ENCODE assay signal across 9 cellular contexts in genomic region chr10:102009801-102010425, GRCh38. TPM values are rescaled to one million over a fixed set of nuclear protein-coding genes. Genes with fewer than 3 reads are reported as not detected.
DNase-seq lines count a peak whose midpoint lies in the region; ATAC-seq and TF ChIP-seq lines count a peak whose summit lies in the region.
"Had no signal": no experiment of that assay in that cellular context is flagged by ENCODE, and none has a peak within 500 bp of the region (broad histone marks: within the 10 kb centered on the region; RNA-seq: fewer than 3 reads in every experiment).

No MANE protein-coding gene starts in this region.

- H3K36me3 ChIP-seq in fibroblast of lung (ENCODE audit: control insufficient read depth, insufficient read depth, low read length): peaks cover 1% of the 10 kb centered on the region

- H3K27me3 Mint-ChIP-seq in natural killer cell treated with Interleukin-12 subunit alpha and Interleukin-12 subunit beta and Interleukin-15 and Interleukin-18, amount 100 ng/mL, for 72 hours: no peaks in the 10 kb centered on the region

- peak; percentile 29 to 43 for DNase-seq in NCI-H2081 (lab: John Stamatoyannopoulos, UW)
- DNase-seq in NCI-H2081 treated with DMSO at 0.1 percent for 48 hours (lab: John Stamatoyannopoulos, UW): no peak
- DNase-seq in NCI-H460 (ENCODE audit: extremely low read depth, low read depth): peak; percentile 88
- peak; percentile 14 to 24 for DNase-seq in activated CD4-positive, alpha-beta T cell treated with anti-CD3 and anti-CD28 coated beads, Interleukin-2, amount 50 U/mL, for 48 hours
- peak; percentile 90 to 94 for DNase-seq in fibroblast of lung (ENCODE audit: low read depth in 2 of 2)
- peak; percentile 76 for DNase-seq in natural killer cell treated with Interleukin-12 subunit alpha and Interleukin-12 subunit beta and Interleukin-15 and Interleukin-18, amount 100 ng/mL, for 72 hours (ENCODE audit: low spot score)

- no peaks in the 10 kb centered on the region for H3K9me3 Mint-ChIP-seq in natural killer cell treated with Interleukin-12 subunit alpha and Interleukin-12 subunit beta and Interleukin-15 and Interleukin-18, amount 100 ng/mL, for 72 hours

- no peak overlapping the region for H3K9ac ChIP-seq in fibroblast of lung (ENCODE audit: insufficient read depth, low read length)
- H3K9ac ChIP-seq: BLaER1 had no signal

- no peaks in the 10 kb centered on the region for H3K27me3 ChIP-seq in fibroblast of lung (ENCODE audit: control insufficient read depth, insufficient read depth, low read length)
- H3K27me3 ChIP-seq: BLaER1 had no signal

- ATAC-seq in HG02981 (IDR thresholded peaks at IDR 0.05; ENCODE audit: unreplicated experiment): peak; percentile 56
- peak; percentile 75 to 78 for ATAC-seq in natural killer cell treated with Interleukin-12 subunit alpha and Interleukin-12 subunit beta and Interleukin-15 and Interleukin-18, amount 100 ng/mL, for 72 hours
- no peak for ATAC-seq in GM21529 (IDR thresholded peaks at IDR 0.05; ENCODE audit: unreplicated experiment)

- H3K27ac Mint-ChIP-seq in natural killer cell treated with Interleukin-12 subunit alpha and Interleukin-12 subunit beta and Interleukin-15 and Interleukin-18, amount 100 ng/mL, for 72 hours: no peak overlapping the region

- H3K79me2 ChIP-seq in fibroblast of lung (ENCODE audit: control insufficient read depth, insufficient read depth, low read length): no peaks in the 10 kb centered on the region

- TF ChIP-seq CTCF in fibroblast of lung (conservative IDR thresholded peaks at IDR 0.05 in 1 of 2, IDR thresholded peaks at IDR 0.05 in 1 of 2; ENCODE audit: low read depth in 1 of 2, low read length in 2 of 2): peak; percentile 100

- H3K4me1 Mint-ChIP-seq in natural killer cell treated with Interleukin-12 subunit alpha and Interleukin-12 subunit beta and Interleukin-15 and Interleukin-18, amount 100 ng/mL, for 72 hours (ENCODE audit: low read depth in 2 of 2): no peaks in the 10 kb centered on the region

- H2AFZ ChIP-seq in fibroblast of lung (ENCODE audit: low read length): no peak overlapping the region

- no peaks in the 10 kb centered on the region for H3K9me3 ChIP-seq in fibroblast of lung (ENCODE audit: control insufficient read depth, insufficient read depth, low read depth, low read length)
- H3K9me3 ChIP-seq: BLaER1 had no signal

- peak overlapping the region; percentile 30 for H3K4me2 ChIP-seq in fibroblast of lung (ENCODE audit: extremely low read depth, insufficient read depth, low read length)
- H3K4me2 ChIP-seq: BLaER1 had no signal

- H3K4me3 ChIP-seq in fibroblast of lung (replicated peaks in 1 of 4; ENCODE audit: control extremely low read depth in 1 of 4, insufficient read depth in 1 of 4, low read depth in 3 of 4, low read length in 4 of 4): no peak overlapping the region
- H3K4me3 ChIP-seq: BLaER1 had no signal

- H3K27ac ChIP-seq in fibroblast of lung (ENCODE audit: insufficient read depth, low read length): no peak overlapping the region
- H3K27ac ChIP-seq: BLaER1 had no signal

- H3K36me3 Mint-ChIP-seq in natural killer cell treated with Interleukin-12 subunit alpha and Interleukin-12 subunit beta and Interleukin-15 and Interleukin-18, amount 100 ng/mL, for 72 hours: peaks cover 6% of the 10 kb centered on the region

- H4K20me1 ChIP-seq in fibroblast of lung (ENCODE audit: control insufficient read depth, extremely low read depth, insufficient read depth, low read length): no peaks in the 10 kb centered on the region

- no peak overlapping the region for H3K4me3 Mint-ChIP-seq in natural killer cell treated with Interleukin-12 subunit alpha and Interleukin-12 subunit beta and Interleukin-15 and Interleukin-18, amount 100 ng/mL, for 72 hours

- peaks cover 6% of the 10 kb centered on the region for H3K4me1 ChIP-seq in fibroblast of lung (ENCODE audit: control insufficient read depth, extremely low read depth, insufficient read depth, low read length)
- H3K4me1 ChIP-seq: BLaER1 had no signal

RNA-seq across cellular contexts. Expression of gene ARMH3, which starts 46.1 kb away (rescaled TPM):
- 6.6 and 7.9 TPM in 2 replicates for total RNA-seq in NCI-H460 (2014; rRNA removed; shearing (Covaris generic))
- polyA plus RNA-seq in NCI-H460 (2014; cell fraction: nucleus; rRNA removed): 4.7 and 4.8 TPM in 2 replicates
- 8.5 and 14.5 TPM in 2 replicates for total RNA-seq in fibroblast of lung
- polyA plus RNA-seq in fibroblast of lung: 16.4 and 20.5 TPM in 2 replicates
- 14.1 and 19.3 TPM in 2 replicates for polyA plus RNA-seq in fibroblast of lung (2012)
- 18.0 and 19.3 TPM in 2 replicates for polyA minus RNA-seq in fibroblast of lung (ENCODE audit: low replicate concordance)
- total RNA-seq in natural killer cell treated with Interleukin-12 subunit alpha and Interleukin-12 subunit beta and Interleukin-15 and Interleukin-18, amount 100 ng/mL, for 72 hours: 10 to 100 TPM; 36.5 to 39.3 TPM

RNA-seq across cellular contexts. Expression of gene HPS6, which starts 55.2 kb away (rescaled TPM):
- 16.7 and 19.5 TPM in 2 replicates for total RNA-seq in NCI-H460 (2014; rRNA removed; shearing (Covaris generic))
- 23.1 and 27.5 TPM in 2 replicates for polyA plus RNA-seq in NCI-H460 (2014; cell fraction: nucleus; rRNA removed)
- 28.5 and 30.1 TPM in 2 replicates for total RNA-seq in fibroblast of lung
- 8.0 and 9.4 TPM in 2 replicates for polyA plus RNA-seq in fibroblast of lung
- polyA plus RNA-seq in fibroblast of lung (2012): 12.9 and 18.3 TPM in 2 replicates
- polyA minus RNA-seq in fibroblast of lung (ENCODE audit: low replicate concordance): 14.2 and 22.4 TPM in 2 replicates
- 10 to 100 TPM; 25.0 to 28.6 TPM for total RNA-seq in natural killer cell treated with Interleukin-12 subunit alpha and Interleukin-12 subunit beta and Interleukin-15 and Interleukin-18, amount 100 ng/mL, for 72 hours
